In the genomic region with DNA sequence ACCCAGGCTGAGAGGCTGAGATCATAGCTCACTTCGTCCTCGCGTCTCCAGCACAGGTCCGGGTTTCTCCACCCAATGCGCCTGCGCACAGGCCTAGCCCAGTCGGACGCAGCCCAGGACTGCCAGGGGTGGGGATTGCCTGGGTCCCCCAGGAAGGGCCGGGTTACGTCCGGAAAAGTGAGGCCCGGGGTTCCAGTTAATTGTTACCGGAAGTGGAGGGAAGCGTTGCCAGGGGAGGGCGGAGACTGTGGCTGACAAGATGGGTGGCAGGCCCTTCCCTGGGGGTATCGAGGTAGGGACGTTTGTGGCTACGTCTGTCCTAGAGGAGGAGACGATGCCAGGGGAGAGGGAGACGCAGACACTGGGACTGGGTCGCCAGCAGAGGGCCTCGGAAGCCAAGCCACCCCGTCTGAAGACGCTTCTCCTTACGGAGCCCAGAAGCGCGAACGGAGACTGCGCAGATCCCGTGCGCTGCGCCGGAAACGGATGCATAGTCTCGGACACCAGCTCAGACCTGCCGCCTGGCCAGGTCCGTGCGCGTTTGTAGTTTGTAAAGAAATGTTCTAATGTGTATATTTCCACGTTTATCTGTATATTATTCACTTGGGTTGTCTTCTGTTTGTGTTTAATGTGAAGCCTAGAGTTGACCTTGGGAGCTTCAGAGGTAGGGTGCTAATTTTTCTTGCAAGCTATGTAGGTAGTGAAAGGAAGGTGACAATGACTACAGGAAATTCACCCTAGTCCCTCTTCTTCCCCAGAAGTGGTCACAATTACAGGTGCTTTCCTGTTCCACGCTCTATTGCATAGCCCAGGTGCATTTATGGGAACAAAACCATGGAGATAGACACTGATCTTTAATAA, we compare ENCODE assay signal across 8 cellular contexts. TPM values are rescaled to one million over a fixed set of nuclear protein-coding genes. Genes with fewer than 3 reads are reported as not detected.
DNase-seq lines count a peak whose midpoint lies in the region; ATAC-seq and TF ChIP-seq lines count a peak whose summit lies in the region.

No MANE protein-coding gene starts in this region.

- peak overlapping the region; percentile 86 to 90 for H3K4me3 Mint-ChIP-seq in activated T-cell treated with anti-CD3 and anti-CD28 coated beads, Interleukin-2, amount 50 U/mL, for 72 hours
- peak overlapping the region; percentile 87 to 93 (median 91) for H3K4me3 Mint-ChIP-seq in naive thymus-derived CD4-positive, alpha-beta T cell
- H3K4me3 Mint-ChIP-seq in stimulated activated memory B cell treated with anti-CD40 and anti-IgM and Interleukin-4, amounts not matched to agents 10 μg/mL and 1 μg/mL and 100 μg/mL, for 72 hours = peak overlapping the region; percentile 80

- ATAC-seq in GM21576 (IDR thresholded peaks at IDR 0.05; ENCODE audit: unreplicated experiment) (peak; percentile 58), Panc1 (peak; percentile 92)
- ATAC-seq in activated T-cell treated with anti-CD3 and anti-CD28 coated beads, Interleukin-2, amount 50 U/mL, for 72 hours (replicated peaks in 1 of 2) = peak; percentile 85
- peak; percentile 92 for ATAC-seq in naive thymus-derived CD4-positive, alpha-beta T cell
- ATAC-seq in stimulated activated memory B cell treated with anti-CD40 and anti-IgM and Interleukin-4, amounts not matched to agents 10 μg/mL and 1 μg/mL and 100 μg/mL, for 72 hours = peak; percentile 95

- in situ Hi-C loops in Panc1 (cut with HindIII; ENCODE audit: low pct_unique_long_range_greater_than_20kb, low sequenced_read_pairs) = no loop called here

- peak; percentile 81 for TF ChIP-seq CTCF in Panc1 (IDR thresholded peaks at IDR 0.05)

- intact Hi-C loops in Panc1 (cut with micrococcal nuclease; ENCODE audit: unreplicated experiment) = no loop called here
- intact Hi-C loops in naive thymus-derived CD4-positive, alpha-beta T cell (cut with micrococcal nuclease) = loop anchor here (1.0 to 10.0 kb wide), 9 partner anchors 7 to 1285 kb away; a partner anchor contains a TSS

- POLR2A ChIA-PET in Panc1 (lab: Charles Lee) = interaction anchor here (0.5 to 1.0 kb wide), 3 partner anchors 13 to 1443 kb away, joined by 3 to 4 read pairs (median 3); no protein-coding TSS in a partner anchor
- POLR2A ChIA-PET in naive thymus-derived CD4-positive, alpha-beta T cell (lab: Charles Lee) = interaction anchor here (0.5 to 10.7 kb wide), 10 partner anchors 8 to 581 kb away, joined by 3 to 182 read pairs (median 4); a partner anchor contains a TSS

- peak overlapping the region; percentile 80 for H3K27ac Mint-ChIP-seq in activated T-cell treated with anti-CD3 and anti-CD28 coated beads, Interleukin-2, amount 50 U/mL, for 72 hours
- H3K27ac Mint-ChIP-seq in naive thymus-derived CD4-positive, alpha-beta T cell = peak overlapping the region; percentile 89 to 98 (median 97)
- H3K27ac Mint-ChIP-seq in stimulated activated memory B cell treated with anti-CD40 and anti-IgM and Interleukin-4, amounts not matched to agents 10 μg/mL and 1 μg/mL and 100 μg/mL, for 72 hours = peak overlapping the region; percentile 90

- peak overlapping the region; percentile 96 for H3K27ac ChIP-seq in Panc1 (ENCODE audit: low read length)
- H3K27ac ChIP-seq in naive thymus-derived CD4-positive, alpha-beta T cell (ENCODE audit: low read depth, low read length) = peak overlapping the region; percentile 80

- H3K27me3 ChIP-seq in Panc1 (ENCODE audit: control insufficient read depth, insufficient read depth, low read length) = no peaks in the 10 kb centered on the region
- H3K27me3 ChIP-seq in naive thymus-derived CD4-positive, alpha-beta T cell (ENCODE audit: control insufficient read depth in 2 of 2, insufficient read depth in 2 of 2, low read length in 2 of 2) = no peaks in the 10 kb centered on the region

- CTCF ChIA-PET in Panc1 (lab: Charles Lee) = no interaction called here
- CTCF ChIA-PET in naive thymus-derived CD4-positive, alpha-beta T cell (lab: Charles Lee) = interaction anchor here (0.6 to 0.9 kb wide), 3 partner anchors 12 to 1411 kb away, joined by 3 to 4 read pairs (median 3); no protein-coding TSS in a partner anchor

- DNase-seq in DMS153 treated with DMSO at 0.1 percent for 48 hours (lab: John Stamatoyannopoulos, UW; ENCODE audit: unreplicated experiment) (peak; percentile 80), Panc1 (ENCODE audit: low read depth, low spot score) (peak; percentile 90), fibroblast of gingiva (ENCODE audit: low read depth) (peak; percentile 91)
- peak; percentile 86 for DNase-seq in Jurkat, Clone E6-1 (ENCODE audit: low read depth, low spot score)
- peak; percentile 94 for DNase-seq in activated T-cell treated with anti-CD3 and anti-CD28 coated beads, Interleukin-2, amount 50 U/mL, for 72 hours
- peak; percentile 72 to 91 (median 79) for DNase-seq in naive thymus-derived CD4-positive, alpha-beta T cell

- no TSS peak for BruUV-seq in Panc1 (replicated peaks; lab: Mats Ljungman, UMichigan)

- no peaks in the 10 kb centered on the region for H3K9me3 ChIP-seq in Panc1 (ENCODE audit: control insufficient read depth, insufficient read depth, low read depth, low read length)
- H3K9me3 ChIP-seq in naive thymus-derived CD4-positive, alpha-beta T cell (ENCODE audit: control insufficient read depth in 2 of 3, low read length in 3 of 3) = no peaks in the 10 kb centered on the region

- peaks cover 28% of the 10 kb centered on the region for H3K36me3 ChIP-seq in Panc1 (ENCODE audit: control insufficient read depth, insufficient read depth, low read length)
- H3K36me3 ChIP-seq in naive thymus-derived CD4-positive, alpha-beta T cell (ENCODE audit: control insufficient read depth in 2 of 3, insufficient read depth in 3 of 3, low read length in 3 of 3) = peaks cover 24 to 31% (median 28%) of the 10 kb centered on the region in 3 experiments

- peaks cover 5 to 29% of the 10 kb centered on the region in 2 donors for H3K36me3 Mint-ChIP-seq in activated T-cell treated with anti-CD3 and anti-CD28 coated beads, Interleukin-2, amount 50 U/mL, for 72 hours (ENCODE audit: insufficient read depth in 2 of 2)
- H3K36me3 Mint-ChIP-seq in naive thymus-derived CD4-positive, alpha-beta T cell = peaks cover 3 to 27% (median 23%) of the 10 kb centered on the region in 5 donors
- peaks cover 28% of the 10 kb centered on the region for H3K36me3 Mint-ChIP-seq in stimulated activated memory B cell treated with anti-CD40 and anti-IgM and Interleukin-4, amounts not matched to agents 10 μg/mL and 1 μg/mL and 100 μg/mL, for 72 hours

- no peaks in the 10 kb centered on the region for H3K27me3 Mint-ChIP-seq in activated T-cell treated with anti-CD3 and anti-CD28 coated beads, Interleukin-2, amount 50 U/mL, for 72 hours (ENCODE audit: low read depth)
- no peaks in the 10 kb centered on the region for H3K27me3 Mint-ChIP-seq in naive thymus-derived CD4-positive, alpha-beta T cell
- H3K27me3 Mint-ChIP-seq in stimulated activated memory B cell treated with anti-CD40 and anti-IgM and Interleukin-4, amounts not matched to agents 10 μg/mL and 1 μg/mL and 100 μg/mL, for 72 hours = no peaks in the 10 kb centered on the region

- H3K9me3 Mint-ChIP-seq in activated T-cell treated with anti-CD3 and anti-CD28 coated beads, Interleukin-2, amount 50 U/mL, for 72 hours = no peaks in the 10 kb centered on the region
- H3K9me3 Mint-ChIP-seq in naive thymus-derived CD4-positive, alpha-beta T cell = no peaks in the 10 kb centered on the region
- H3K9me3 Mint-ChIP-seq in stimulated activated memory B cell treated with anti-CD40 and anti-IgM and Interleukin-4, amounts not matched to agents 10 μg/mL and 1 μg/mL and 100 μg/mL, for 72 hours = no peaks in the 10 kb centered on the region

- peak overlapping the region; percentile 65 for H3K4me3 ChIP-seq in Jurkat, Clone E6-1 (ENCODE audit: low read length)
- H3K4me3 ChIP-seq in Panc1 (ENCODE audit: low read depth in 2 of 2, low read length in 2 of 2) = peak overlapping the region; percentile 46 to 63
- H3K4me3 ChIP-seq in naive thymus-derived CD4-positive, alpha-beta T cell (ENCODE audit: low read length) = peak overlapping the region; percentile 28

- H3K4me1 Mint-ChIP-seq in activated T-cell treated with anti-CD3 and anti-CD28 coated beads, Interleukin-2, amount 50 U/mL, for 72 hours (ENCODE audit: low read depth) = peaks cover 73% of the 10 kb centered on the region
- H3K4me1 Mint-ChIP-seq in naive thymus-derived CD4-positive, alpha-beta T cell = peaks cover 23 to 74% (median 63%) of the 10 kb centered on the region in 7 donors
- peaks cover 67% of the 10 kb centered on the region for H3K4me1 Mint-ChIP-seq in stimulated activated memory B cell treated with anti-CD40 and anti-IgM and Interleukin-4, amounts not matched to agents 10 μg/mL and 1 μg/mL and 100 μg/mL, for 72 hours

- H3K4me1 ChIP-seq in Panc1 (ENCODE audit: control insufficient read depth, insufficient read depth, low read length) = peaks cover 27% of the 10 kb centered on the region
- peaks cover 33 to 37% of the 10 kb centered on the region in 2 donors for H3K4me1 ChIP-seq in naive thymus-derived CD4-positive, alpha-beta T cell (ENCODE audit: control insufficient read depth in 2 of 2, insufficient read depth in 2 of 2, low read length in 2 of 2)

RNA-seq across cellular contexts. Expression of a gene that starts 7.3 kb away (rescaled TPM):
- 104 TPM for polyA plus RNA-seq in Jurkat, Clone E6-1 (2012; ENCODE audit: insufficient read depth, insufficient read length)
- total RNA-seq in Panc1 (2021; ENCODE audit: unreplicated experiment) = 104 TPM
- polyA plus RNA-seq in Panc1 (2012; ENCODE audit: insufficient read length) = 30.5 TPM
- total RNA-seq in activated T-cell treated with anti-CD3 and anti-CD28 coated beads, Interleukin-2, amount 50 U/mL, for 72 hours = 100 to 1,000 TPM; 181 to 271 TPM
- total RNA-seq in naive thymus-derived CD4-positive, alpha-beta T cell = 100 to 1,000 TPM; 230 to 449 (median 425) TPM
- polyA plus RNA-seq in naive thymus-derived CD4-positive, alpha-beta T cell = 10 to 100 TPM; 52.9 to 63.6 TPM

RNA-seq across cellular contexts. Expression of a gene that starts 7.6 kb away (rescaled TPM):
- polyA plus RNA-seq in Jurkat, Clone E6-1 (2012; ENCODE audit: insufficient read depth, insufficient read length) = 56.3 TPM
- 28.9 TPM for total RNA-seq in Panc1 (2021; ENCODE audit: unreplicated experiment)
- polyA plus RNA-seq in Panc1 (2012; ENCODE audit: insufficient read length) = 34.5 TPM
- 10 to 100 TPM; 64.8 to 78.0 TPM for total RNA-seq in activated T-cell treated with anti-CD3 and anti-CD28 coated beads, Interleukin-2, amount 50 U/mL, for 72 hours
- 10 to 100 TPM; 44.4 to 83.3 (median 59.4) TPM for total RNA-seq in naive thymus-derived CD4-positive, alpha-beta T cell
- 10 to 100 TPM; 77.7 to 82.9 TPM for polyA plus RNA-seq in naive thymus-derived CD4-positive, alpha-beta T cell

RNA-seq across cellular contexts. Expression of a gene that starts 32.4 kb away (rescaled TPM):
- not detected for polyA plus RNA-seq in Jurkat, Clone E6-1 (2012; ENCODE audit: insufficient read depth, insufficient read length)
- not detected for total RNA-seq in Panc1 (2021; ENCODE audit: unreplicated experiment)
- polyA plus RNA-seq in Panc1 (2012; ENCODE audit: insufficient read length) = 0.34 TPM
- total RNA-seq in activated T-cell treated with anti-CD3 and anti-CD28 coated beads, Interleukin-2, amount 50 U/mL, for 72 hours = under 1 TPM in 1 of 2 donors, not detected in 1; 0.12 TPM
- under 1 TPM in 2 of 5 experiments, not detected in 3; 0.27 TPM for total RNA-seq in naive thymus-derived CD4-positive, alpha-beta T cell
- under 1 TPM; 0.15 to 0.28 TPM for polyA plus RNA-seq in naive thymus-derived CD4-positive, alpha-beta T cell

Comparison
In these comparisons a context has a peak if more than half of its experiments do, and no peak if none do; other contexts are left out.
1. Peak in every context shown above with its lines: DNase-seq, ATAC-seq, H3K4me3 ChIP-seq and H3K27ac ChIP-seq.